In genomic region chr12:104181313-104181712, GRCh38 we compare ENCODE assay signal across 12 cellular contexts. TPM values are rescaled to one million over a fixed set of nuclear protein-coding genes. Genes with fewer than 3 reads are reported as not detected.
DNase-seq lines count a peak whose midpoint lies in the region; ATAC-seq and TF ChIP-seq lines count a peak whose summit lies in the region.
"Had no signal": no experiment of that assay in that cellular context is flagged by ENCODE, and none has a peak within 500 bp of the region (broad histone marks: within the 10 kb centered on the region; RNA-seq: fewer than 3 reads in every experiment).

No MANE protein-coding gene starts in this region.

- intact Hi-C loops in CD4-positive, alpha-beta memory T cell (cut with micrococcal nuclease) = no loop called here

- H2AFZ ChIP-seq in GM23248 = no peak overlapping the region

- DNase-seq in GM23248 = peak; percentile 47
- DNase-seq in amniotic epithelial cell (ENCODE audit: low read depth) = peak; percentile 76
- DNase-seq in fibroblast of the aortic adventitia (ENCODE audit: low read depth) = peak; percentile 47
- peak; percentile 28 for DNase-seq in retinal pigment epithelial cell (ENCODE audit: low read depth)
- DNase-seq in CD4-positive, alpha-beta memory T cell = no peak
- no peak for DNase-seq in NCI-H510A treated with DMSO at 0.1 percent for 48 hours (lab: John Stamatoyannopoulos, UW)
- DNase-seq in amniotic stem cell (lab: John Stamatoyannopoulos, UW) = no peak
- DNase-seq: CD8-positive, alpha-beta T cell; MV-4-11; NCI-H524; SHP77 treated with DMSO at 0.1 percent for 48 hours had no signal

- H3K27ac ChIP-seq in GM23248 = peak overlapping the region; percentile 57; the same call in 1 of the 2 replicates
- no peak overlapping the region for H3K27ac ChIP-seq in CD4-positive, alpha-beta memory T cell (ENCODE audit: low read depth, low read length)

- H3K4me1 Mint-ChIP-seq in CD4-positive, alpha-beta memory T cell = no peaks in the 10 kb centered on the region

- CTCF ChIA-PET in CD4-positive, alpha-beta memory T cell (lab: Charles Lee; ENCODE audit: partially characterized antibody) = interaction anchor here (0.7 kb wide), 1 partner anchor 400 kb away, joined by 4 read pairs; no protein-coding TSS in a partner anchor

- TF ChIP-seq CTCF in fibroblast of the aortic adventitia (IDR thresholded peaks at IDR 0.05; ENCODE audit: insufficient read depth, low read length) = no peak
- TF ChIP-seq CTCF in retinal pigment epithelial cell (conservative IDR thresholded peaks at IDR 0.05; ENCODE audit: low read depth, low read length) = no peak

- H3K9ac ChIP-seq in GM23248 = no peak overlapping the region

- no peak overlapping the region for H3K4me2 ChIP-seq in GM23248 (ENCODE audit: unreplicated experiment)

- H3K36me3 ChIP-seq in GM23248 (ENCODE audit: low read depth) = no peaks in the 10 kb centered on the region
- no peaks in the 10 kb centered on the region for H3K36me3 ChIP-seq in CD4-positive, alpha-beta memory T cell (ENCODE audit: insufficient read depth, low read length)

- no peak for ATAC-seq in GM21576 (IDR thresholded peaks at IDR 0.05; ENCODE audit: unreplicated experiment)
- ATAC-seq: CD8-positive, alpha-beta T cell had no signal

- H3K79me2 ChIP-seq in GM23248 (ENCODE audit: insufficient read depth) = no peaks in the 10 kb centered on the region

- no peak overlapping the region for H3K4me3 ChIP-seq in GM23248
- no peak overlapping the region for H3K4me3 ChIP-seq in fibroblast of the aortic adventitia (ENCODE audit: low read depth, low read length)
- no peak overlapping the region for H3K4me3 ChIP-seq in retinal pigment epithelial cell (ENCODE audit: low read length)
- no peak overlapping the region for H3K4me3 ChIP-seq in CD4-positive, alpha-beta memory T cell (ENCODE audit: low read length in 2 of 2)

- H3K27ac Mint-ChIP-seq in CD4-positive, alpha-beta memory T cell = peak overlapping the region in 1 of 7 donors; percentile 7
- H3K27ac Mint-ChIP-seq: CD8-positive, alpha-beta T cell had no signal

- H3K4me3 Mint-ChIP-seq in CD4-positive, alpha-beta memory T cell = no peak overlapping the region
- H3K4me3 Mint-ChIP-seq: CD8-positive, alpha-beta T cell had no signal

- H3K9me2 ChIP-seq in GM23248 (ENCODE audit: insufficient read depth) = no peaks in the 10 kb centered on the region

- no peaks in the 10 kb centered on the region for H3K27me3 ChIP-seq in GM23248 (replicated peaks; ENCODE audit: insufficient read depth)
- H3K27me3 ChIP-seq in CD4-positive, alpha-beta memory T cell (ENCODE audit: insufficient read depth, low read length) = no peaks in the 10 kb centered on the region

- no peaks in the 10 kb centered on the region for H3K36me3 Mint-ChIP-seq in CD4-positive, alpha-beta memory T cell
- H3K36me3 Mint-ChIP-seq: CD8-positive, alpha-beta T cell had no signal

- H4K20me1 ChIP-seq in GM23248 (ENCODE audit: insufficient read depth) = no peaks in the 10 kb centered on the region

- H3K9me3 Mint-ChIP-seq in CD4-positive, alpha-beta memory T cell = peaks cover 0 to 3% (median 1%) of the 10 kb centered on the region in 8 donors
- H3K9me3 Mint-ChIP-seq: CD8-positive, alpha-beta T cell had no signal

- peaks cover 0 to 3% of the 10 kb centered on the region in 2 donors for H3K27me3 Mint-ChIP-seq in CD4-positive, alpha-beta memory T cell

- in situ Hi-C loops in GM23248 (cut with MboI) = no loop called here

- H3K4me1 ChIP-seq in GM23248 (ENCODE audit: insufficient read depth) = peaks cover 54% of the 10 kb centered on the region
- H3K4me1 ChIP-seq in CD4-positive, alpha-beta memory T cell (ENCODE audit: insufficient read depth, low read length) = no peaks in the 10 kb centered on the region

- no peaks in the 10 kb centered on the region for H3K9me3 ChIP-seq in GM23248 (ENCODE audit: low read depth)
- no peaks in the 10 kb centered on the region for H3K9me3 ChIP-seq in CD4-positive, alpha-beta memory T cell (ENCODE audit: control insufficient read depth in 1 of 2, low read length in 2 of 2)

- 43 to 57% methylated on average over 4 of the region's 4 CpGs for WGBS in GM23248 (ENCODE audit: low coverage in 1 of 2, low lambda C conversion rate in 2 of 2, missing lambda C conversion rate in 2 of 2), 2 experiments

- POLR2A ChIA-PET in CD4-positive, alpha-beta memory T cell (lab: Charles Lee; ENCODE audit: partially characterized antibody) = no interaction called here

- H3F3A ChIP-seq in GM23248 (ENCODE audit: insufficient read depth) = peaks cover 59% of the 10 kb centered on the region

RNA-seq across cellular contexts. Expression of gene TXNRD1, which starts 34.3 kb away (rescaled TPM):
- total RNA-seq in GM23248 (2014; rRNA removed; shearing (Covaris generic)) = 464 and 477 TPM in 2 replicates
- polyA plus RNA-seq in GM23248 (2016; fragmentation: Nextera tagmentation; extraction: Ambion mirVana) = 255 and 258 TPM in 2 replicates
- 350 and 651 TPM in 2 replicates for total RNA-seq in fibroblast of the aortic adventitia (ENCODE audit: low replicate concordance)
- 10 to 100 TPM; 57.6 to 64.5 TPM for total RNA-seq in CD4-positive, alpha-beta memory T cell
- polyA plus RNA-seq in CD4-positive, alpha-beta memory T cell = 10 to 100 TPM; 32.2 to 35.8 TPM

RNA-seq across cellular contexts. Expression of gene NFYB, which starts 43.3 kb away (rescaled TPM):
- 31.5 and 42.2 TPM in 2 replicates for total RNA-seq in GM23248 (2014; rRNA removed; shearing (Covaris generic))
- 35.0 and 37.1 TPM in 2 replicates for polyA plus RNA-seq in GM23248 (2016; fragmentation: Nextera tagmentation; extraction: Ambion mirVana)
- total RNA-seq in fibroblast of the aortic adventitia (ENCODE audit: low replicate concordance) = 20.2 and 43.7 TPM in 2 replicates
- total RNA-seq in CD4-positive, alpha-beta memory T cell = 10 to 100 TPM; 29.9 to 32.5 TPM
- 10 to 100 TPM; 38.7 to 39.0 TPM for polyA plus RNA-seq in CD4-positive, alpha-beta memory T cell

Comparison
In these comparisons a context has a peak if more than half of its experiments do, and no peak if none do; other contexts are left out.
1. DNase-seq: peak in GM23248 (single experiment), amniotic epithelial cell (single experiment), fibroblast of the aortic adventitia (single experiment) and retinal pigment epithelial cell (single experiment); none in CD4-positive, alpha-beta memory T cell (0 of 5), NCI-H510A treated with DMSO at 0.1 percent for 48 hours (single experiment) and amniotic stem cell (single experiment).